1 cellular context compared by ENCODE assay signal in genomic region chr1:215601276-215601675, GRCh38.
TF ChIP-seq lines count a peak whose summit lies in the region.

No MANE protein-coding gene starts in this region.

TF ChIP-seq in GM23338, 12 proteins besides CTCF, POLR2A, EP300 and RAD21 (continued from another document):
- TF ChIP-seq CREB1 (CRISPR knock-in tag; IDR thresholded peaks at IDR 0.05; ENCODE audit: low read depth): no peak
